1 cellular context compared by ENCODE assay signal in genomic region chr15:78007211-78007956, GRCh38.
TF ChIP-seq lines count a peak whose summit lies in the region.

No MANE protein-coding gene starts in this region.

TF ChIP-seq in WTC11, 78 proteins besides CTCF, POLR2A, EP300 and RAD21 (continued from another document):
- TF ChIP-seq, protein P1, sequence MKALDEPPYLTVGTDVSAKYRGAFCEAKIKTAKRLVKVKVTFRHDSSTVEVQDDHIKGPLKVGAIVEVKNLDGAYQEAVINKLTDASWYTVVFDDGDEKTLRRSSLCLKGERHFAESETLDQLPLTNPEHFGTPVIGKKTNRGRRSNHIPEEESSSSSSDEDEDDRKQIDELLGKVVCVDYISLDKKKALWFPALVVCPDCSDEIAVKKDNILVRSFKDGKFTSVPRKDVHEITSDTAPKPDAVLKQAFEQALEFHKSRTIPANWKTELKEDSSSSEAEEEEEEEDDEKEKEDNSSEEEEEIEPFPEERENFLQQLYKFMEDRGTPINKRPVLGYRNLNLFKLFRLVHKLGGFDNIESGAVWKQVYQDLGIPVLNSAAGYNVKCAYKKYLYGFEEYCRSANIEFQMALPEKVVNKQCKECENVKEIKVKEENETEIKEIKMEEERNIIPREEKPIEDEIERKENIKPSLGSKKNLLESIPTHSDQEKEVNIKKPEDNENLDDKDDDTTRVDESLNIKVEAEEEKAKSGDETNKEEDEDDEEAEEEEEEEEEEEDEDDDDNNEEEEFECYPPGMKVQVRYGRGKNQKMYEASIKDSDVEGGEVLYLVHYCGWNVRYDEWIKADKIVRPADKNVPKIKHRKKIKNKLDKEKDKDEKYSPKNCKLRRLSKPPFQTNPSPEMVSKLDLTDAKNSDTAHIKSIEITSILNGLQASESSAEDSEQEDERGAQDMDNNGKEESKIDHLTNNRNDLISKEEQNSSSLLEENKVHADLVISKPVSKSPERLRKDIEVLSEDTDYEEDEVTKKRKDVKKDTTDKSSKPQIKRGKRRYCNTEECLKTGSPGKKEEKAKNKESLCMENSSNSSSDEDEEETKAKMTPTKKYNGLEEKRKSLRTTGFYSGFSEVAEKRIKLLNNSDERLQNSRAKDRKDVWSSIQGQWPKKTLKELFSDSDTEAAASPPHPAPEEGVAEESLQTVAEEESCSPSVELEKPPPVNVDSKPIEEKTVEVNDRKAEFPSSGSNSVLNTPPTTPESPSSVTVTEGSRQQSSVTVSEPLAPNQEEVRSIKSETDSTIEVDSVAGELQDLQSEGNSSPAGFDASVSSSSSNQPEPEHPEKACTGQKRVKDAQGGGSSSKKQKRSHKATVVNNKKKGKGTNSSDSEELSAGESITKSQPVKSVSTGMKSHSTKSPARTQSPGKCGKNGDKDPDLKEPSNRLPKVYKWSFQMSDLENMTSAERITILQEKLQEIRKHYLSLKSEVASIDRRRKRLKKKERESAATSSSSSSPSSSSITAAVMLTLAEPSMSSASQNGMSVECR (CRISPR knock-in tag; IDR thresholded peaks at IDR 0.05; ENCODE audit: borderline replicate concordance): no peak
- no peak for TF ChIP-seq ZNF232 (CRISPR knock-in tag; IDR thresholded peaks at IDR 0.05)
- TF ChIP-seq, protein P2, sequence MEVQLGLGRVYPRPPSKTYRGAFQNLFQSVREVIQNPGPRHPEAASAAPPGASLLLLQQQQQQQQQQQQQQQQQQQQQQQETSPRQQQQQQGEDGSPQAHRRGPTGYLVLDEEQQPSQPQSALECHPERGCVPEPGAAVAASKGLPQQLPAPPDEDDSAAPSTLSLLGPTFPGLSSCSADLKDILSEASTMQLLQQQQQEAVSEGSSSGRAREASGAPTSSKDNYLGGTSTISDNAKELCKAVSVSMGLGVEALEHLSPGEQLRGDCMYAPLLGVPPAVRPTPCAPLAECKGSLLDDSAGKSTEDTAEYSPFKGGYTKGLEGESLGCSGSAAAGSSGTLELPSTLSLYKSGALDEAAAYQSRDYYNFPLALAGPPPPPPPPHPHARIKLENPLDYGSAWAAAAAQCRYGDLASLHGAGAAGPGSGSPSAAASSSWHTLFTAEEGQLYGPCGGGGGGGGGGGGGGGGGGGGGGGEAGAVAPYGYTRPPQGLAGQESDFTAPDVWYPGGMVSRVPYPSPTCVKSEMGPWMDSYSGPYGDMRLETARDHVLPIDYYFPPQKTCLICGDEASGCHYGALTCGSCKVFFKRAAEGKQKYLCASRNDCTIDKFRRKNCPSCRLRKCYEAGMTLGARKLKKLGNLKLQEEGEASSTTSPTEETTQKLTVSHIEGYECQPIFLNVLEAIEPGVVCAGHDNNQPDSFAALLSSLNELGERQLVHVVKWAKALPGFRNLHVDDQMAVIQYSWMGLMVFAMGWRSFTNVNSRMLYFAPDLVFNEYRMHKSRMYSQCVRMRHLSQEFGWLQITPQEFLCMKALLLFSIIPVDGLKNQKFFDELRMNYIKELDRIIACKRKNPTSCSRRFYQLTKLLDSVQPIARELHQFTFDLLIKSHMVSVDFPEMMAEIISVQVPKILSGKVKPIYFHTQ (CRISPR knock-in tag; IDR thresholded peaks at IDR 0.05): no peak
- no peak for TF ChIP-seq ZNF121 (CRISPR knock-in tag; IDR thresholded peaks at IDR 0.05)
- no peak for TF ChIP-seq OVOL2 (CRISPR knock-in tag; IDR thresholded peaks at IDR 0.05; ENCODE audit: borderline replicate concordance)
- no peak for TF ChIP-seq CDX4 (CRISPR knock-in tag; IDR thresholded peaks at IDR 0.05; ENCODE audit: borderline replicate concordance)
- no peak for TF ChIP-seq PRRX2 (CRISPR knock-in tag; IDR thresholded peaks at IDR 0.05)
- no peak for TF ChIP-seq CREB1 (CRISPR knock-in tag; IDR thresholded peaks at IDR 0.05)
- no peak for TF ChIP-seq ZMAT4 (CRISPR knock-in tag; IDR thresholded peaks at IDR 0.05)
- TF ChIP-seq TEAD1 (CRISPR knock-in tag; IDR thresholded peaks at IDR 0.05): no peak
- no peak for TF ChIP-seq MAX (CRISPR knock-in tag; IDR thresholded peaks at IDR 0.05)
- no peak for TF ChIP-seq GRHL2 (CRISPR knock-in tag; IDR thresholded peaks at IDR 0.05; ENCODE audit: insufficient replicate concordance, severe bottlenecking)
- no peak for TF ChIP-seq JAZF1 (CRISPR knock-in tag; IDR thresholded peaks at IDR 0.05)
- no peak for TF ChIP-seq CREM (CRISPR knock-in tag; IDR thresholded peaks at IDR 0.05)
- no peak for TF ChIP-seq ZNF532 (CRISPR knock-in tag; IDR thresholded peaks at IDR 0.05; ENCODE audit: borderline replicate concordance)
